ENCODE assay signal across 10 cellular contexts in genomic region chr15:92399271-92399670, GRCh38. TPM values are rescaled to one million over a fixed set of nuclear protein-coding genes. Genes with fewer than 3 reads are reported as not detected.
"Had no signal": no experiment of that assay in that cellular context is flagged by ENCODE, and none has a peak within 500 bp of the region (broad histone marks: within the 10 kb centered on the region; RNA-seq: fewer than 3 reads in every experiment).

No MANE protein-coding gene starts in this region.

- DNase-seq: H9, HCEC 1CT, IMR-90, KG1 had no signal

- ATAC-seq: GM23338, K562 had no signal

- FAIRE-seq: H1, H54, HTR-8/SVneo, K562 had no signal

RNA-seq across cellular contexts. Expression of gene ST8SIA2, which starts 5.6 kb away (rescaled TPM):
- total RNA-seq: HT-29, IMR-90, K562 had no signal
